Comparison of ENCODE assay signal across 15 cellular contexts in the genomic region with DNA sequence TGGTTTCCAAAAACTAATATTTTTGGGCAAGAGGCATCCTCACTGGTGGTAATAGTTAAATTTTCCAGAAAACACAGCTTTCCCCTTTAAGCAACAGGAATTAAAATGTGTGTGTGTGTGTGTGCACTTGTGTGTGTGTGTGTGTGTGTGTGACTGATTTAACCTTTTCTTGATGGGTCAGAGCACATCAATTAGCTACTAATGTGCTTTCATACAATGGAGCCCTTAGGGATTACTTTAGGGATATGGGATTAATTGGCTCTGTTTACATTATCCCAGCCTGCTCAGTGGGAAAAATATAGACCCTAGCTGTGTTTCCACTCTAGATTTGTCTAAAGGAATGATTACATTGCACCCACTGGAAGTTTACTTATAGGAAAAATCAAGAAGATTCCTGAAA. TPM values are rescaled to one million over a fixed set of nuclear protein-coding genes. Genes with fewer than 3 reads are reported as not detected.
DNase-seq lines count a peak whose midpoint lies in the region; ATAC-seq, FAIRE-seq and TF ChIP-seq lines count a peak whose summit lies in the region.
"Had no signal": no experiment of that assay in that cellular context is flagged by ENCODE, and none has a peak within 500 bp of the region (broad histone marks: within the 10 kb centered on the region; RNA-seq: fewer than 3 reads in every experiment).

No MANE protein-coding gene starts in this region.

- H2AFZ ChIP-seq in trophoblast cell (ENCODE audit: insufficient read depth, low read length, poor library complexity), result no peak overlapping the region

- H2BK5ac ChIP-seq in trophoblast cell (ENCODE audit: low read depth, low read length, poor library complexity), result no peak overlapping the region

- no peak for DNase-seq in D721Med (ENCODE audit: insufficient read length, low spot score)
- DNase-seq in NCI-H82 (lab: John Stamatoyannopoulos, UW), result peak; percentile 85
- no peak for DNase-seq in trophoblast cell
- no peak for DNase-seq in NCI-H146 treated with DMSO at 0.1 percent for 48 hours (lab: John Stamatoyannopoulos, UW; ENCODE audit: unreplicated experiment)
- no peak for DNase-seq in stimulated activated CD4-positive, alpha-beta T cell treated with anti-CD3 and anti-CD28 coated beads, Interleukin-2, amount 100 ng/mL, for 48 hours
- no peak for DNase-seq in putamen (ENCODE audit: low spot score)
- DNase-seq: 8988T; AML-193; CD4-positive, CD25-positive, alpha-beta regulatory T cell; DMS 273 treated with DMSO at 0.1 percent for 48 hours; HCEC 1CT; HFFc6 had no signal

- H3K9ac ChIP-seq in endocrine pancreas (ENCODE audit: control insufficient read depth, insufficient read depth, low read length) (no peak overlapping the region), trophoblast cell (ENCODE audit: low read length) (no peak overlapping the region)
- H3K9ac ChIP-seq: BLaER1 treated with 17β-estradiol and CSF1 and Interleukin-3, amounts not matched to agents 10 nM and 100 nM had no signal

- no peak for TF ChIP-seq CTCF in D721Med (IDR thresholded peaks at IDR 0.05; ENCODE audit: insufficient read depth, missing control alignments)

- H3K4ac ChIP-seq in trophoblast cell (ENCODE audit: low read depth, low read length), result no peak overlapping the region

- ATAC-seq in HG03460 (IDR thresholded peaks at IDR 0.05; ENCODE audit: unreplicated experiment), result no peak

- H3K27me3 ChIP-seq in endocrine pancreas (ENCODE audit: control insufficient read depth, insufficient read depth, low read length) (no peaks in the 10 kb centered on the region), trophoblast cell (ENCODE audit: insufficient read depth, low read length) (no peaks in the 10 kb centered on the region)
- H3K27me3 ChIP-seq: BLaER1 treated with 17β-estradiol and CSF1 and Interleukin-3, amounts not matched to agents 10 nM and 100 nM had no signal

- H4K8ac ChIP-seq in trophoblast cell (ENCODE audit: low read depth, low read length), result no peak overlapping the region

- no peak overlapping the region for H2BK120ac ChIP-seq in trophoblast cell (ENCODE audit: insufficient read depth, low read length, poor library complexity)

- H3K4me1 ChIP-seq in endocrine pancreas (ENCODE audit: control insufficient read depth, insufficient read depth, low read length) (peaks cover 28% of the 10 kb centered on the region), trophoblast cell (ENCODE audit: control insufficient read depth in 1 of 2, insufficient read depth in 2 of 2, low read length in 2 of 2) (peaks cover 2 to 6% of the 10 kb centered on the region in 2 experiments)
- H3K4me1 ChIP-seq: BLaER1 treated with 17β-estradiol and CSF1 and Interleukin-3, amounts not matched to agents 10 nM and 100 nM had no signal

- H3K23ac ChIP-seq in trophoblast cell (ENCODE audit: low read length), result no peak overlapping the region

- FAIRE-seq in D721Med (lab: Jason Lieb, UNC), result peak; percentile 46

- H3K4me2 ChIP-seq in trophoblast cell (ENCODE audit: low read length), result peak overlapping the region; percentile 16
- H3K4me2 ChIP-seq: BLaER1 treated with 17β-estradiol and CSF1 and Interleukin-3, amounts not matched to agents 10 nM and 100 nM had no signal

- H2AK5ac ChIP-seq in trophoblast cell (ENCODE audit: low read length), result no peak overlapping the region

- no peaks in the 10 kb centered on the region for H3K79me2 ChIP-seq in trophoblast cell (ENCODE audit: control insufficient read depth, insufficient read depth, low read length, poor library complexity)

- H2BK12ac ChIP-seq in trophoblast cell (ENCODE audit: low read length), result no peak overlapping the region

- H3K14ac ChIP-seq in trophoblast cell (ENCODE audit: low read length), result no peak overlapping the region

- H4K12ac ChIP-seq in trophoblast cell (ENCODE audit: low read depth, low read length), result no peak overlapping the region

- H4K91ac ChIP-seq in trophoblast cell (ENCODE audit: low read depth, low read length), result no peak overlapping the region

- H3K79me1 ChIP-seq in trophoblast cell (ENCODE audit: low read length), result no peaks in the 10 kb centered on the region

- no peaks in the 10 kb centered on the region for H3K9me3 ChIP-seq in endocrine pancreas (ENCODE audit: control insufficient read depth, low read length)
- no peaks in the 10 kb centered on the region for H3K9me3 ChIP-seq in trophoblast cell (ENCODE audit: insufficient read depth, low read depth, low read length)
- H3K9me3 ChIP-seq: BLaER1 treated with 17β-estradiol and CSF1 and Interleukin-3, amounts not matched to agents 10 nM and 100 nM had no signal

- H3K18ac ChIP-seq in trophoblast cell (ENCODE audit: low read length), result no peak overlapping the region

- H3K4me3 ChIP-seq in endocrine pancreas (ENCODE audit: control insufficient read depth, insufficient read depth, low read length) (peak overlapping the region; percentile 11), trophoblast cell (ENCODE audit: low read depth, low read length) (no peak overlapping the region)
- H3K4me3 ChIP-seq: BLaER1 treated with 17β-estradiol and CSF1 and Interleukin-3, amounts not matched to agents 10 nM and 100 nM had no signal

- no peak overlapping the region for H3K27ac ChIP-seq in trophoblast cell (ENCODE audit: low read depth, low read length)
- H3K27ac ChIP-seq: BLaER1 treated with 17β-estradiol and CSF1 and Interleukin-3, amounts not matched to agents 10 nM and 100 nM had no signal

- H3K36me3 ChIP-seq in endocrine pancreas (ENCODE audit: control insufficient read depth, insufficient read depth, low read length), result no peaks in the 10 kb centered on the region
- no peaks in the 10 kb centered on the region for H3K36me3 ChIP-seq in trophoblast cell (ENCODE audit: control insufficient read depth in 1 of 2, insufficient read depth in 2 of 2, low read length in 2 of 2)
- H3K36me3 ChIP-seq: BLaER1 treated with 17β-estradiol and CSF1 and Interleukin-3, amounts not matched to agents 10 nM and 100 nM had no signal

RNA-seq across cellular contexts. Expression of a gene that starts 6.5 kb away (rescaled TPM):
- polyA plus RNA-seq in trophoblast cell (2013), result 2.1 and 2.5 TPM in 2 replicates
- polyA plus RNA-seq: CD4-positive, CD25-positive, alpha-beta regulatory T cell had no signal
